1 cellular context compared by ENCODE assay signal in the genomic region with DNA sequence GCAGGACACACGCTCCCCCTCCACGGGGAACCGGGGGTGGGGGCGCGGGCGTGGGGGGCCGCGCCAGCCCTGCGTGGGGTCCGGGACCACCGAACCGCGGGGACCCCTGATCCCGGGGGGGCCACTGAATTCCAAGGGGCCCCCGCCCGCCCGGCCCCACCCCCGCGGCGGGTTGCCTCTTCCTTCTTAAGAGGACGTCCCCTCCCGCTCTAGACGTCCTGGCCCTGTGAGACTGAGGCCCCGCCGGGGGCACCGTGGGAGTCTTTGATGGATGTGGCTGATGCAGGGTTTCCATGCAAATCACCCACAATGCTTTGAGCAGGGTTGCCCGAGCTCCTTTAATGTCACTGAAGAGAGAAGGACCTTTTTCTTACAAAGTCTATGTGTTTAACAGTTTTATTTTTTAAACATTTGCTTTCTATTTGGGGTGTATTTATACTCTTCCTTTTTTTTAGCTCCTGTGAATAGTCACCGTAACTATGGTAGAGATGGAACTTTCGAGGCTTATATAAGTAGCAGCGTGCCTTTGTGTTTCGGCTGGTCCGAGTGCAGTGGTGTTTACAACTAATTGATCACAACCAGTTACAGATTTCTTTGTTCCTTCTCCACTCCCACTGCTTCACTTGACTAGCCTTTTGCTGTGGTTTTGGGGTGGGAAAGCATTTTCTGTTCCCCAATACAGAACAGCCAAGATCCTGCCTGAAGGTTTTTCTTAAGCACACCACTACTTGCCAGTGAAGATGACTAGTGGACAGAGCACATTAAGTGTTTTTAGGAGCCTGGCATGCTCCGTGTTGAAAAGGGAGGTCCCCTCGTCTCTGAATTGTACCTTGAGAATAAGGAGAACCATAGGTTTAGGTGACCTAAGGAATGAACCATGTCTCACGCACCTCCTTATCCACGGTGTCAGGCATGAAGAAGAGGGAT.
A peak's percentile ranks its signal among the peaks of the same experiment; 100 is the strongest.
TF ChIP-seq lines count a peak whose summit lies in the region.

No MANE protein-coding gene starts in this region.

TF ChIP-seq in GM12878, 131 proteins besides CTCF, POLR2A, EP300 and RAD21 (continued from another document and continues in another):
- TF ChIP-seq EZH2 (IDR thresholded peaks at IDR 0.05; ENCODE audit: borderline replicate concordance, control insufficient read depth, low read depth, low read length) (no peak), EGR1 (IDR thresholded peaks at IDR 0.05; ENCODE audit: borderline replicate concordance in 1 of 2, low read depth in 2 of 2, low read length in 2 of 2) (0 out of 3 replicates have a peak, but pooled peaks of 1 of the 2 experiments have one; percentile 8), YY1 (IDR thresholded peaks at IDR 0.05; ENCODE audit: low read depth, low read length) (0 out of 2 replicates have a peak, but pooled peaks have one; percentile 6), PAX5 (IDR thresholded peaks at IDR 0.05; ENCODE audit: borderline replicate concordance, low read depth, low read length) (no peak), HDGF (IDR thresholded peaks at IDR 0.05) (no peak), MTA3 (IDR thresholded peaks at IDR 0.05; ENCODE audit: borderline replicate concordance, low read length) (no peak; the same call in 1 of the 2 replicates), NR2C2 (IDR thresholded peaks at IDR 0.05; ENCODE audit: borderline replicate concordance, control insufficient read depth, insufficient read length, low read depth) (no peak), BCL11A (IDR thresholded peaks at IDR 0.05; ENCODE audit: low read depth, low read length) (no peak), HDAC6 (IDR thresholded peaks at IDR 0.05; ENCODE audit: unreplicated experiment) (no peak), MEF2B (IDR thresholded peaks at IDR 0.05; ENCODE audit: partially characterized antibody, poor library complexity, severe bottlenecking) (peak; percentile 14), STAT1 (conservative IDR thresholded peaks at IDR 0.05) (0 out of 2 replicates have a peak, but pooled peaks have one; percentile 52), SMARCA5 (IDR thresholded peaks at IDR 0.05) (peak; percentile 62; the same call in 1 of the 2 replicates), KLF5 (IDR thresholded peaks at IDR 0.05; ENCODE audit: partially characterized antibody) (peak; percentile 48), ASH2L (IDR thresholded peaks at IDR 0.05; ENCODE audit: borderline replicate concordance, low read depth) (no peak), FOS (IDR thresholded peaks at IDR 0.05; ENCODE audit: borderline replicate concordance, extremely low read depth, insufficient read length) (no peak), POLR2AphosphoS2 (IDR thresholded peaks at IDR 0.05; ENCODE audit: low read depth, low read length) (no peak), RFX5 (IDR thresholded peaks at IDR 0.05; ENCODE audit: low read depth, low read length) (no peak), RUNX3 (IDR thresholded peaks at IDR 0.05; ENCODE audit: low read length) (peak; percentile 83), TARDBP (IDR thresholded peaks at IDR 0.05; ENCODE audit: borderline replicate concordance) (peak; percentile 88), POU2F2 (IDR thresholded peaks at IDR 0.05; ENCODE audit: borderline replicate concordance, low read depth, low read length) (peak; percentile 98), FOXK2 (IDR thresholded peaks at IDR 0.05) (peak; percentile 77), FOXM1 (IDR thresholded peaks at IDR 0.05; ENCODE audit: low read depth, low read length) (peak; percentile 42; the same call in 1 of the 2 replicates), TCF7 (IDR thresholded peaks at IDR 0.05; ENCODE audit: borderline replicate concordance) (peak; percentile 60; the same call in 1 of the 2 replicates), CBFB (IDR thresholded peaks at IDR 0.05; ENCODE audit: low read depth) (peak; percentile 32; the same call in 1 of the 2 replicates), NFIC (IDR thresholded peaks at IDR 0.05; ENCODE audit: low read depth, low read length) (peak; percentile 45; the same call in 1 of the 2 replicates)
- TF ChIP-seq, protein P1, sequence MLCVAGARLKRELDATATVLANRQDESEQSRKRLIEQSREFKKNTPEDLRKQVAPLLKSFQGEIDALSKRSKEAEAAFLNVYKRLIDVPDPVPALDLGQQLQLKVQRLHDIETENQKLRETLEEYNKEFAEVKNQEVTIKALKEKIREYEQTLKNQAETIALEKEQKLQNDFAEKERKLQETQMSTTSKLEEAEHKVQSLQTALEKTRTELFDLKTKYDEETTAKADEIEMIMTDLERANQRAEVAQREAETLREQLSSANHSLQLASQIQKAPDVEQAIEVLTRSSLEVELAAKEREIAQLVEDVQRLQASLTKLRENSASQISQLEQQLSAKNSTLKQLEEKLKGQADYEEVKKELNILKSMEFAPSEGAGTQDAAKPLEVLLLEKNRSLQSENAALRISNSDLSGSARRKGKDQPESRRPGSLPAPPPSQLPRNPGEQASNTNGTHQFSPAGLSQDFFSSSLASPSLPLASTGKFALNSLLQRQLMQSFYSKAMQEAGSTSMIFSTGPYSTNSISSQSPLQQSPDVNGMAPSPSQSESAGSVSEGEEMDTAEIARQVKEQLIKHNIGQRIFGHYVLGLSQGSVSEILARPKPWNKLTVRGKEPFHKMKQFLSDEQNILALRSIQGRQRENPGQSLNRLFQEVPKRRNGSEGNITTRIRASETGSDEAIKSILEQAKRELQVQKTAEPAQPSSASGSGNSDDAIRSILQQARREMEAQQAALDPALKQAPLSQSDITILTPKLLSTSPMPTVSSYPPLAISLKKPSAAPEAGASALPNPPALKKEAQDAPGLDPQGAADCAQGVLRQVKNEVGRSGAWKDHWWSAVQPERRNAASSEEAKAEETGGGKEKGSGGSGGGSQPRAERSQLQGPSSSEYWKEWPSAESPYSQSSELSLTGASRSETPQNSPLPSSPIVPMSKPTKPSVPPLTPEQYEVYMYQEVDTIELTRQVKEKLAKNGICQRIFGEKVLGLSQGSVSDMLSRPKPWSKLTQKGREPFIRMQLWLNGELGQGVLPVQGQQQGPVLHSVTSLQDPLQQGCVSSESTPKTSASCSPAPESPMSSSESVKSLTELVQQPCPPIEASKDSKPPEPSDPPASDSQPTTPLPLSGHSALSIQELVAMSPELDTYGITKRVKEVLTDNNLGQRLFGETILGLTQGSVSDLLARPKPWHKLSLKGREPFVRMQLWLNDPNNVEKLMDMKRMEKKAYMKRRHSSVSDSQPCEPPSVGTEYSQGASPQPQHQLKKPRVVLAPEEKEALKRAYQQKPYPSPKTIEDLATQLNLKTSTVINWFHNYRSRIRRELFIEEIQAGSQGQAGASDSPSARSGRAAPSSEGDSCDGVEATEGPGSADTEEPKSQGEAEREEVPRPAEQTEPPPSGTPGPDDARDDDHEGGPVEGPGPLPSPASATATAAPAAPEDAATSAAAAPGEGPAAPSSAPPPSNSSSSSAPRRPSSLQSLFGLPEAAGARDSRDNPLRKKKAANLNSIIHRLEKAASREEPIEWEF (IDR thresholded peaks at IDR 0.05; ENCODE audit: insufficient replicate concordance, low read depth, low read length) = peak; percentile 88
- TF ChIP-seq, protein P2, sequence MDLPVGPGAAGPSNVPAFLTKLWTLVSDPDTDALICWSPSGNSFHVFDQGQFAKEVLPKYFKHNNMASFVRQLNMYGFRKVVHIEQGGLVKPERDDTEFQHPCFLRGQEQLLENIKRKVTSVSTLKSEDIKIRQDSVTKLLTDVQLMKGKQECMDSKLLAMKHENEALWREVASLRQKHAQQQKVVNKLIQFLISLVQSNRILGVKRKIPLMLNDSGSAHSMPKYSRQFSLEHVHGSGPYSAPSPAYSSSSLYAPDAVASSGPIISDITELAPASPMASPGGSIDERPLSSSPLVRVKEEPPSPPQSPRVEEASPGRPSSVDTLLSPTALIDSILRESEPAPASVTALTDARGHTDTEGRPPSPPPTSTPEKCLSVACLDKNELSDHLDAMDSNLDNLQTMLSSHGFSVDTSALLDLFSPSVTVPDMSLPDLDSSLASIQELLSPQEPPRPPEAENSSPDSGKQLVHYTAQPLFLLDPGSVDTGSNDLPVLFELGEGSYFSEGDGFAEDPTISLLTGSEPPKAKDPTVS (IDR thresholded peaks at IDR 0.05; ENCODE audit: low read depth, low read length) = no peak
- TF ChIP-seq, protein P3, sequence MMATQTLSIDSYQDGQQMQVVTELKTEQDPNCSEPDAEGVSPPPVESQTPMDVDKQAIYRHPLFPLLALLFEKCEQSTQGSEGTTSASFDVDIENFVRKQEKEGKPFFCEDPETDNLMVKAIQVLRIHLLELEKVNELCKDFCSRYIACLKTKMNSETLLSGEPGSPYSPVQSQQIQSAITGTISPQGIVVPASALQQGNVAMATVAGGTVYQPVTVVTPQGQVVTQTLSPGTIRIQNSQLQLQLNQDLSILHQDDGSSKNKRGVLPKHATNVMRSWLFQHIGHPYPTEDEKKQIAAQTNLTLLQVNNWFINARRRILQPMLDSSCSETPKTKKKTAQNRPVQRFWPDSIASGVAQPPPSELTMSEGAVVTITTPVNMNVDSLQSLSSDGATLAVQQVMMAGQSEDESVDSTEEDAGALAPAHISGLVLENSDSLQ (IDR thresholded peaks at IDR 0.05) = peak; percentile 59
- TF ChIP-seq, protein P4, sequence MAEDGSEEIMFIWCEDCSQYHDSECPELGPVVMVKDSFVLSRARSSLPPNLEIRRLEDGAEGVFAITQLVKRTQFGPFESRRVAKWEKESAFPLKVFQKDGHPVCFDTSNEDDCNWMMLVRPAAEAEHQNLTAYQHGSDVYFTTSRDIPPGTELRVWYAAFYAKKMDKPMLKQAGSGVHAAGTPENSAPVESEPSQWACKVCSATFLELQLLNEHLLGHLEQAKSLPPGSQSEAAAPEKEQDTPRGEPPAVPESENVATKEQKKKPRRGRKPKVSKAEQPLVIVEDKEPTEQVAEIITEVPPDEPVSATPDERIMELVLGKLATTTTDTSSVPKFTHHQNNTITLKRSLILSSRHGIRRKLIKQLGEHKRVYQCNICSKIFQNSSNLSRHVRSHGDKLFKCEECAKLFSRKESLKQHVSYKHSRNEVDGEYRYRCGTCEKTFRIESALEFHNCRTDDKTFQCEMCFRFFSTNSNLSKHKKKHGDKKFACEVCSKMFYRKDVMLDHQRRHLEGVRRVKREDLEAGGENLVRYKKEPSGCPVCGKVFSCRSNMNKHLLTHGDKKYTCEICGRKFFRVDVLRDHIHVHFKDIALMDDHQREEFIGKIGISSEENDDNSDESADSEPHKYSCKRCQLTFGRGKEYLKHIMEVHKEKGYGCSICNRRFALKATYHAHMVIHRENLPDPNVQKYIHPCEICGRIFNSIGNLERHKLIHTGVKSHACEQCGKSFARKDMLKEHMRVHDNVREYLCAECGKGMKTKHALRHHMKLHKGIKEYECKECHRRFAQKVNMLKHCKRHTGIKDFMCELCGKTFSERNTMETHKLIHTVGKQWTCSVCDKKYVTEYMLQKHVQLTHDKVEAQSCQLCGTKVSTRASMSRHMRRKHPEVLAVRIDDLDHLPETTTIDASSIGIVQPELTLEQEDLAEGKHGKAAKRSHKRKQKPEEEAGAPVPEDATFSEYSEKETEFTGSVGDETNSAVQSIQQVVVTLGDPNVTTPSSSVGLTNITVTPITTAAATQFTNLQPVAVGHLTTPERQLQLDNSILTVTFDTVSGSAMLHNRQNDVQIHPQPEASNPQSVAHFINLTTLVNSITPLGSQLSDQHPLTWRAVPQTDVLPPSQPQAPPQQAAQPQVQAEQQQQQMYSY (CRISPR knock-in tag; IDR thresholded peaks at IDR 0.05) = no peak
- TF ChIP-seq, protein P5, sequence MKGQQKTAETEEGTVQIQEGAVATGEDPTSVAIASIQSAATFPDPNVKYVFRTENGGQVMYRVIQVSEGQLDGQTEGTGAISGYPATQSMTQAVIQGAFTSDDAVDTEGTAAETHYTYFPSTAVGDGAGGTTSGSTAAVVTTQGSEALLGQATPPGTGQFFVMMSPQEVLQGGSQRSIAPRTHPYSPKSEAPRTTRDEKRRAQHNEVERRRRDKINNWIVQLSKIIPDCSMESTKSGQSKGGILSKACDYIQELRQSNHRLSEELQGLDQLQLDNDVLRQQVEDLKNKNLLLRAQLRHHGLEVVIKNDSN (IDR thresholded peaks at IDR 0.05; ENCODE audit: borderline replicate concordance, extremely low read length, insufficient read depth, low read depth, low read length) = no peak
- TF ChIP-seq, protein P6, sequence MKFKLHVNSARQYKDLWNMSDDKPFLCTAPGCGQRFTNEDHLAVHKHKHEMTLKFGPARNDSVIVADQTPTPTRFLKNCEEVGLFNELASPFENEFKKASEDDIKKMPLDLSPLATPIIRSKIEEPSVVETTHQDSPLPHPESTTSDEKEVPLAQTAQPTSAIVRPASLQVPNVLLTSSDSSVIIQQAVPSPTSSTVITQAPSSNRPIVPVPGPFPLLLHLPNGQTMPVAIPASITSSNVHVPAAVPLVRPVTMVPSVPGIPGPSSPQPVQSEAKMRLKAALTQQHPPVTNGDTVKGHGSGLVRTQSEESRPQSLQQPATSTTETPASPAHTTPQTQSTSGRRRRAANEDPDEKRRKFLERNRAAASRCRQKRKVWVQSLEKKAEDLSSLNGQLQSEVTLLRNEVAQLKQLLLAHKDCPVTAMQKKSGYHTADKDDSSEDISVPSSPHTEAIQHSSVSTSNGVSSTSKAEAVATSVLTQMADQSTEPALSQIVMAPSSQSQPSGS (IDR thresholded peaks at IDR 0.05; ENCODE audit: low read length) = 0 out of 2 replicates have a peak, but pooled peaks have one; percentile 20
- TF ChIP-seq, protein P7, sequence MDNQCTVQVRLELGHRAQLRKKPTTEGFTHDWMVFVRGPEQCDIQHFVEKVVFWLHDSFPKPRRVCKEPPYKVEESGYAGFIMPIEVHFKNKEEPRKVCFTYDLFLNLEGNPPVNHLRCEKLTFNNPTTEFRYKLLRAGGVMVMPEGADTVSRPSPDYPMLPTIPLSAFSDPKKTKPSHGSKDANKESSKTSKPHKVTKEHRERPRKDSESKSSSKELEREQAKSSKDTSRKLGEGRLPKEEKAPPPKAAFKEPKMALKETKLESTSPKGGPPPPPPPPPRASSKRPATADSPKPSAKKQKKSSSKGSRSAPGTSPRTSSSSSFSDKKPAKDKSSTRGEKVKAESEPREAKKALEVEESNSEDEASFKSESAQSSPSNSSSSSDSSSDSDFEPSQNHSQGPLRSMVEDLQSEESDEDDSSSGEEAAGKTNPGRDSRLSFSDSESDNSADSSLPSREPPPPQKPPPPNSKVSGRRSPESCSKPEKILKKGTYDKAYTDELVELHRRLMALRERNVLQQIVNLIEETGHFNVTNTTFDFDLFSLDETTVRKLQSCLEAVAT (IDR thresholded peaks at IDR 0.05) = no peak
- TF ChIP-seq, protein P8, sequence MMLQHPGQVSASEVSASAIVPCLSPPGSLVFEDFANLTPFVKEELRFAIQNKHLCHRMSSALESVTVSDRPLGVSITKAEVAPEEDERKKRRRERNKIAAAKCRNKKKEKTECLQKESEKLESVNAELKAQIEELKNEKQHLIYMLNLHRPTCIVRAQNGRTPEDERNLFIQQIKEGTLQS (IDR thresholded peaks at IDR 0.05; ENCODE audit: borderline replicate concordance, extremely low read depth, low read depth, low read length) = no peak
- TF ChIP-seq, protein P9, sequence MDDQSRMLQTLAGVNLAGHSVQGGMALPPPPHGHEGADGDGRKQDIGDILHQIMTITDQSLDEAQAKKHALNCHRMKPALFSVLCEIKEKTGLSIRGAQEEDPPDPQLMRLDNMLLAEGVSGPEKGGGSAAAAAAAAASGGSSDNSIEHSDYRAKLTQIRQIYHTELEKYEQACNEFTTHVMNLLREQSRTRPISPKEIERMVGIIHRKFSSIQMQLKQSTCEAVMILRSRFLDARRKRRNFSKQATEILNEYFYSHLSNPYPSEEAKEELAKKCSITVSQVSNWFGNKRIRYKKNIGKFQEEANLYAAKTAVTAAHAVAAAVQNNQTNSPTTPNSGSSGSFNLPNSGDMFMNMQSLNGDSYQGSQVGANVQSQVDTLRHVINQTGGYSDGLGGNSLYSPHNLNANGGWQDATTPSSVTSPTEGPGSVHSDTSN (IDR thresholded peaks at IDR 0.05; ENCODE audit: insufficient replicate concordance, low read depth, low read length) = peak; percentile 47
